In the genomic region with DNA sequence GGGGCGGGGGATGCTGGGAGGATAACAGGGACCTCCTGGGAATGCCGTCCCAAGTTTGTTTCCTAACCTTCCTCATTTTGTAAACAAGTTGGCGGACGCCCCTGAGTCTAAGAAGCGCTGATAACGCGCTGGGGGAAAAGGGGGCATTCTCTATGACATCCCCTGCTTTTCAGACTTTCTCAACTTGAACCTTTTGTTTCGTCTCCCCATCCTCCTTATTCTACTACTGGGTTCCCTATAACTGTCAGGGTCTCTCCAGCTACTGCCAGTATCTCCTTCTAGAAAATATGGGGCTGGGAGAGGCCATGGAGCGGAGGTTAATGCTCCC, we compare ENCODE assay signal across 8 cellular contexts. TPM values are rescaled to one million over a fixed set of nuclear protein-coding genes. Genes with fewer than 3 reads are reported as not detected.
DNase-seq lines count a peak whose midpoint lies in the region; ATAC-seq, FAIRE-seq and TF ChIP-seq lines count a peak whose summit lies in the region.

No MANE protein-coding gene starts in this region.

- no peaks in the 10 kb centered on the region for H3K9me3 Mint-ChIP-seq in activated naive CD8-positive, alpha-beta T cell treated with anti-CD3 and anti-CD28 coated beads, Interleukin-2, amount 50 U/mL, for 24 hours

- H3K4me3 Mint-ChIP-seq in activated naive CD8-positive, alpha-beta T cell treated with anti-CD3 and anti-CD28 coated beads, Interleukin-2, amount 50 U/mL, for 24 hours = peak overlapping the region; percentile 75

- H3K36me3 ChIP-seq in keratinocyte (ENCODE audit: control insufficient read depth in 2 of 2, extremely low read depth in 1 of 2, insufficient read depth in 2 of 2, low read length in 2 of 2) (peaks cover 0 to 5% of the 10 kb centered on the region in 2 experiments), stomach (peaks cover 0 to 19% (median 16%) of the 10 kb centered on the region in 4 donors)

- peak overlapping the region; percentile 55 to 74 (median 72) for H3K4me3 ChIP-seq in keratinocyte (ENCODE audit: control insufficient read depth in 2 of 3, extremely low read depth in 1 of 3, insufficient read depth in 2 of 3, low read depth in 1 of 3, low read length in 3 of 3)
- H3K4me3 ChIP-seq in stomach = peak overlapping the region; percentile 76 to 88 (median 84)

- ATAC-seq in activated naive CD8-positive, alpha-beta T cell treated with anti-CD3 and anti-CD28 coated beads, Interleukin-2, amount 50 U/mL, for 24 hours = no peak
- no peak for ATAC-seq in HG02588 (IDR thresholded peaks at IDR 0.05; ENCODE audit: unreplicated experiment)

- H2AFZ ChIP-seq in keratinocyte (ENCODE audit: control insufficient read depth, low read length) = peak overlapping the region; percentile 41

- intact Hi-C loops in stomach (cut with DNase I; ENCODE audit: low total_unique reads) = no loop called here

- H3K79me2 ChIP-seq in keratinocyte (ENCODE audit: control insufficient read depth, insufficient read depth, low read length) = no peaks in the 10 kb centered on the region

- H3K27ac ChIP-seq in keratinocyte (ENCODE audit: control insufficient read depth, insufficient read depth, low read length) (no peak overlapping the region), stomach (peak overlapping the region; percentile 71 to 93 (median 83))

- H3K4me1 Mint-ChIP-seq in activated naive CD8-positive, alpha-beta T cell treated with anti-CD3 and anti-CD28 coated beads, Interleukin-2, amount 50 U/mL, for 24 hours = peaks cover 18% of the 10 kb centered on the region

- H3K9me3 ChIP-seq in keratinocyte (ENCODE audit: control insufficient read depth, low read depth, low read length) (no peaks in the 10 kb centered on the region), stomach (no peaks in the 10 kb centered on the region)

- FAIRE-seq in keratinocyte (lab: Jason Lieb, UNC) = no peak

- peak; percentile 9 for DNase-seq in NCI-H345 treated with DMSO at 0.1 percent for 48 hours (lab: John Stamatoyannopoulos, UW; ENCODE audit: unreplicated experiment)
- DNase-seq in NCI-H345 (lab: John Stamatoyannopoulos, UW) = no peak
- no peak for DNase-seq in activated naive CD8-positive, alpha-beta T cell treated with anti-CD3 and anti-CD28 coated beads, Interleukin-2, amount 50 U/mL, for 24 hours
- DNase-seq in keratinocyte (ENCODE audit: low read depth, low spot score) = no peak
- DNase-seq in stomach = no peak
- DNase-seq in NCI-H524 treated with DMSO at 0.1 percent for 48 hours (lab: John Stamatoyannopoulos, UW) = no peak
- no peak for DNase-seq in NCI-H748 treated with DMSO at 0.1 percent for 48 hours (lab: John Stamatoyannopoulos, UW)

- no peak overlapping the region for H3K27ac Mint-ChIP-seq in activated naive CD8-positive, alpha-beta T cell treated with anti-CD3 and anti-CD28 coated beads, Interleukin-2, amount 50 U/mL, for 24 hours

- H3K9me1 ChIP-seq in keratinocyte (ENCODE audit: control insufficient read depth, extremely low read depth, insufficient read depth, low read length) = no peaks in the 10 kb centered on the region

- TF ChIP-seq POLR2A in stomach (IDR thresholded peaks at IDR 0.05) = no peak

- dilution Hi-C loops in keratinocyte (cut with MboI; ENCODE audit: extremely low pct_ligation_motif_present, low sequenced_read_pairs) = no loop called here

- H3K4me2 ChIP-seq in keratinocyte (ENCODE audit: control insufficient read depth, extremely low read depth, insufficient read depth, low read depth, low read length) = peak overlapping the region; percentile 80

- H4K20me1 ChIP-seq in keratinocyte (ENCODE audit: control insufficient read depth, extremely low read depth, insufficient read depth, low read length) = no peaks in the 10 kb centered on the region

- H3K9ac ChIP-seq in keratinocyte (ENCODE audit: control insufficient read depth, extremely low read depth, insufficient read depth, low read length) = peak overlapping the region; percentile 49

- no peak for TF ChIP-seq CTCF in keratinocyte (optimal IDR thresholded peaks at IDR 0.05 in 1 of 3, IDR thresholded peaks at IDR 0.05 in 1 of 3, conservative IDR thresholded peaks at IDR 0.05 in 1 of 3; ENCODE audit: extremely low read depth in 1 of 3, insufficient read depth in 2 of 3, low read length in 3 of 3)
- no peak for TF ChIP-seq CTCF in stomach (IDR thresholded peaks at IDR 0.05)

- H3K36me3 Mint-ChIP-seq in activated naive CD8-positive, alpha-beta T cell treated with anti-CD3 and anti-CD28 coated beads, Interleukin-2, amount 50 U/mL, for 24 hours (ENCODE audit: low read depth) = no peaks in the 10 kb centered on the region

- TF ChIP-seq EP300 in stomach (IDR thresholded peaks at IDR 0.05) = no peak

- peaks cover 28% of the 10 kb centered on the region for H3K4me1 ChIP-seq in keratinocyte (ENCODE audit: control insufficient read depth, extremely low read depth, insufficient read depth, low read length)
- peaks cover 0 to 23% (median 19%) of the 10 kb centered on the region in 4 donors for H3K4me1 ChIP-seq in stomach

- 11 to 20% (median 15%) methylated on average over 7 to 9 of the region's 9 CpGs for WGBS in stomach, 5 donors

- peaks cover 5% of the 10 kb centered on the region for H3K27me3 Mint-ChIP-seq in activated naive CD8-positive, alpha-beta T cell treated with anti-CD3 and anti-CD28 coated beads, Interleukin-2, amount 50 U/mL, for 24 hours

- H3K27me3 ChIP-seq in keratinocyte (ENCODE audit: control insufficient read depth, extremely low read depth, insufficient read depth, low read length) (no peaks in the 10 kb centered on the region), stomach (no peaks in the 10 kb centered on the region)

RNA-seq across cellular contexts. Expression of a gene that starts 0.7 kb away (rescaled TPM):
- 2.5 to 10.5 TPM (median 2.5 TPM) in 3 replicates for polyA plus RNA-seq in keratinocyte
- 15.3 TPM for polyA plus RNA-seq in keratinocyte (2011; ENCODE audit: low read depth)
- polyA plus RNA-seq in keratinocyte (2011; cell fraction: cytosol; rRNA removed) = 3.7 and 4.2 TPM in 2 replicates
- 14.5 and 16.5 TPM in 2 replicates for polyA plus RNA-seq in keratinocyte (2011; cell fraction: nucleus; rRNA removed)
- 3.4 and 38.7 TPM in 2 replicates for polyA plus RNA-seq in keratinocyte (2012; ENCODE audit: low replicate concordance)
- 5.6 to 24.9 TPM (median 19.8 TPM) in 3 replicates for polyA minus RNA-seq in keratinocyte
- polyA minus RNA-seq in keratinocyte (2011; cell fraction: cytosol; rRNA and poly(A)+ RNA removed) = 6.5 TPM
- polyA minus RNA-seq in keratinocyte (2011; cell fraction: nucleus; rRNA and poly(A)+ RNA removed) = 20.2 and 21.9 TPM in 2 replicates
- total RNA-seq in stomach = 1 to 10 TPM in 4 of 5 donors, not detected in 1; 2.2 to 7.5 (median 3.3) TPM
- 1 to 10 TPM in 1 of 3 donors, under 1 TPM in 2; 0.76 to 1.2 (median 0.88) TPM for polyA plus RNA-seq in stomach

RNA-seq across cellular contexts. Expression of a gene that starts 26.8 kb away (rescaled TPM):
- 0.01 to 0.05 TPM (median 0.03 TPM) in 3 replicates for polyA plus RNA-seq in keratinocyte
- 1.3 TPM for polyA plus RNA-seq in keratinocyte (2011; ENCODE audit: low read depth)
- polyA plus RNA-seq in keratinocyte (2011; cell fraction: cytosol; rRNA removed) = 0.09 TPM in 2 replicates
- polyA plus RNA-seq in keratinocyte (2011; cell fraction: nucleus; rRNA removed) = 0.05 TPM in 1 of 2 replicates, not detected in the other
- polyA plus RNA-seq in keratinocyte (2012; ENCODE audit: low replicate concordance) = 0.03 and 3.5 TPM in 2 replicates
- not detected in 3 replicates for polyA minus RNA-seq in keratinocyte
- not detected for polyA minus RNA-seq in keratinocyte (2011; cell fraction: cytosol; rRNA and poly(A)+ RNA removed)
- 0.11 TPM in 1 of 2 replicates, not detected in the other for polyA minus RNA-seq in keratinocyte (2011; cell fraction: nucleus; rRNA and poly(A)+ RNA removed)
- total RNA-seq in stomach = 1 to 10 TPM in 1 of 5 donors, under 1 TPM in 1, not detected in 3; 0.18 to 8.3 TPM
- polyA plus RNA-seq in stomach = under 1 TPM in 2 of 3 donors, not detected in 1; 0.37 to 0.75 TPM
